18 cellular contexts compared by ENCODE assay signal in the genomic region with DNA sequence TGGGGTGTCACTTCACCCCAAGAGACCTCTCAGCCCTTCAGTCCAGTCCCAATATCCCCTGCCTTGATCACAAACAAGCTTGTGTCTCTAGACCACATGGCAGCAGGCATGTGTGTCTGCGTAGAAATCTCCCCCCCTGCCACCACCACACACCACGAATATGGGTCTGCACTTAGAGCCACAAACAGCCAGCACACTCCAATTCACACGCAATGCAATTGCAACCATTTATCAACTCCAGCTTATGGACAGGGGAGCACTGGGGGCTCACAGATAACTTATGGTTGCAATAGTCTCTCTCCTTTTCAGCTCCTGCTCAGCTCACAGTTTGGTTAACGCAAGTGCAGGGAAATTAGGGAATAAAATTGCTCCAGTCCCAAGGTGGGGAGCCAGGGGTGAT. TPM values are rescaled to one million over a fixed set of nuclear protein-coding genes. Genes with fewer than 3 reads are reported as not detected.
"Had no signal": no experiment of that assay in that cellular context is flagged by ENCODE, and none has a peak within 500 bp of the region (broad histone marks: within the 10 kb centered on the region; RNA-seq: fewer than 3 reads in every experiment).

No MANE protein-coding gene starts in this region.

- H3K27me3 ChIP-seq: testis had no signal

- H3K27ac Mint-ChIP-seq: activated naive CD4-positive, alpha-beta T cell treated with anti-CD3 and anti-CD28 coated beads, Interleukin-2, amount 10 ng/mL, durations not matched to agents 7 days and 5 days; activated T-helper 17 cell treated with anti-CD3 and anti-CD28 coated beads, Interleukin-2, amount 50 U/mL, for 72 hours; T-helper 2 cell treated with Interferon-gamma antibody and Interleukin-4, amounts not matched to agents 5 μg/mL and 100 μg/mL, for 36 hours had no signal

- H3K4me3 ChIP-seq: ascending aorta, esophagus squamous epithelium, ovary, sigmoid colon, stomach, testis had no signal

- H3K9me3 ChIP-seq: ascending aorta, esophagus squamous epithelium, ovary, sigmoid colon, stomach, testis had no signal

- H3K9me3 Mint-ChIP-seq: activated naive CD4-positive, alpha-beta T cell treated with anti-CD3 and anti-CD28 coated beads, Interleukin-2, amount 10 ng/mL, durations not matched to agents 7 days and 5 days; activated T-helper 17 cell treated with anti-CD3 and anti-CD28 coated beads, Interleukin-2, amount 50 U/mL, for 72 hours; T-helper 2 cell treated with Interferon-gamma antibody and Interleukin-4, amounts not matched to agents 5 μg/mL and 100 μg/mL, for 36 hours had no signal

- H3K27ac ChIP-seq: ascending aorta, esophagus squamous epithelium, ovary, sigmoid colon, stomach, testis had no signal

- H3K4me3 Mint-ChIP-seq: activated naive CD4-positive, alpha-beta T cell treated with anti-CD3 and anti-CD28 coated beads, Interleukin-2, amount 10 ng/mL, durations not matched to agents 7 days and 5 days; T-helper 2 cell treated with Interferon-gamma antibody and Interleukin-4, amounts not matched to agents 5 μg/mL and 100 μg/mL, for 36 hours had no signal

- DNase-seq: activated CD4-positive, alpha-beta T cell treated with anti-CD3 and anti-CD28 coated beads, Interleukin-2, amount 50 U/mL, for 1 hour; activated naive CD4-positive, alpha-beta T cell treated with anti-CD3 and anti-CD28 coated beads, Interleukin-2, amount 10 ng/mL, durations not matched to agents 7 days and 5 days; esophagus squamous epithelium; hippocampal formation; kidney glomerular epithelial cell; ovary; sigmoid colon; stimulated activated CD4-positive, alpha-beta T cell treated with anti-CD3 and anti-CD28 coated beads, Interleukin-12 subunit alpha, Interleukin-12 subunit beta, amount 100 ng/mL, for 4 hours; stimulated activated CD4-positive, alpha-beta T cell treated with anti-CD3 and anti-CD28 coated beads, Interleukin-2, amount 100 ng/mL, for 24 hours; stomach; testis had no signal

- H3K36me3 ChIP-seq: ascending aorta, esophagus squamous epithelium, ovary, sigmoid colon, stomach had no signal

- ATAC-seq: activated CD4-positive, CD25-positive, alpha-beta regulatory T cell treated with anti-CD3 and anti-CD28 coated beads, Interleukin-2, amount 50 U/mL, for 24 hours; activated T-helper 17 cell treated with anti-CD3 and anti-CD28 coated beads, Interleukin-2, amount 50 U/mL, for 72 hours had no signal

RNA-seq across cellular contexts. Expression of a gene that starts 2.6 kb away (rescaled TPM):
- total RNA-seq: ascending aorta, cardiac septum, esophagus squamous epithelium, fibroblast of villous mesenchyme had no signal
- polyA plus RNA-seq: stomach had no signal

RNA-seq across cellular contexts. Expression of a gene that starts 8.5 kb away (rescaled TPM):
- total RNA-seq: activated T-helper 17 cell treated with anti-CD3 and anti-CD28 coated beads, Interleukin-2, amount 50 U/mL, for 72 hours; ascending aorta; cardiac septum; esophagus squamous epithelium; fibroblast of villous mesenchyme had no signal

RNA-seq across cellular contexts. Expression of a gene that starts 30.0 kb away (rescaled TPM):
- total RNA-seq: activated CD8-positive, alpha-beta memory T cell treated with anti-CD3 and anti-CD28 coated beads for 36 hours; activated T-helper 17 cell treated with anti-CD3 and anti-CD28 coated beads, Interleukin-2, amount 50 U/mL, for 72 hours; cardiac septum; esophagus squamous epithelium had no signal
